In genomic region chr2:32356735-32357544, GRCh38 we compare ENCODE assay signal across 1 cellular context.
TF ChIP-seq lines count a peak whose summit lies in the region.

Gene BIRC6 (plus strand): TSS chr2:32357023. CDS start chr2:32357162, 139 bp downstream.

TF ChIP-seq in HepG2, 621 proteins besides CTCF, POLR2A, EP300 and RAD21 (continued from another document and continues in another):
- TF ChIP-seq ZNF687 (CRISPR knock-in tag; IDR thresholded peaks at IDR 0.05): peak; percentile 99
- TF ChIP-seq ZFAT (CRISPR knock-in tag; conservative IDR thresholded peaks at IDR 0.05): peak; percentile 57; the same call in 1 of the 2 replicates
- peak; percentile 85; the same call in 1 of the 2 replicates for TF ChIP-seq POLR2AphosphoS2 (IDR thresholded peaks at IDR 0.05; ENCODE audit: low read depth, low read length)
- peak; percentile 96 for TF ChIP-seq ZNF883 (CRISPR knock-in tag; IDR thresholded peaks at IDR 0.05; ENCODE audit: not compliant biosample characterization)
- peak; percentile 70; the same call in 1 of the 2 replicates for TF ChIP-seq SATB2 (CRISPR knock-in tag; IDR thresholded peaks at IDR 0.05)
- TF ChIP-seq E2F2 (CRISPR knock-in tag; IDR thresholded peaks at IDR 0.05; ENCODE audit: borderline replicate concordance): no peak
- peak; percentile 94 for TF ChIP-seq ZNF275 (CRISPR knock-in tag; IDR thresholded peaks at IDR 0.05; ENCODE audit: borderline replicate concordance)
- TF ChIP-seq ZGPAT (CRISPR knock-in tag; IDR thresholded peaks at IDR 0.05): peak; percentile 97
- TF ChIP-seq ATAD3A (CRISPR knock-in tag; IDR thresholded peaks at IDR 0.05): peak; percentile 87; the same call in 1 of the 2 replicates
- TF ChIP-seq ZNF598 (CRISPR knock-in tag; IDR thresholded peaks at IDR 0.05; ENCODE audit: borderline replicate concordance): peak; percentile 97
- 0 out of 2 replicates have a peak, but pooled peaks have one; percentile 47 for TF ChIP-seq KDM1A (CRISPR knock-in tag; IDR thresholded peaks at IDR 0.05)
- no peak for TF ChIP-seq NFE2L2 (IDR thresholded peaks at IDR 0.05; ENCODE audit: low read length)
- TF ChIP-seq RFXAP (CRISPR knock-in tag; IDR thresholded peaks at IDR 0.05; ENCODE audit: borderline replicate concordance): peak; percentile 71
- peak; percentile 98 for TF ChIP-seq ZBTB1 (CRISPR knock-in tag; IDR thresholded peaks at IDR 0.05; ENCODE audit: borderline replicate concordance)
- peak in 1 of 2 experiments; percentile 92; a peak in 2 of 4 replicates for TF ChIP-seq ATF4 (CRISPR knock-in tag; IDR thresholded peaks at IDR 0.05)
- TF ChIP-seq MED8 (CRISPR knock-in tag; IDR thresholded peaks at IDR 0.05; ENCODE audit: insufficient replicate concordance): peak; percentile 98
- peak; percentile 38; the same call in 1 of the 2 replicates for TF ChIP-seq HIC2 (CRISPR knock-in tag; IDR thresholded peaks at IDR 0.05; ENCODE audit: low read depth)
- peak; percentile 90 for TF ChIP-seq TFDP2 (CRISPR knock-in tag; IDR thresholded peaks at IDR 0.05)
- peak; percentile 7; the same call in 1 of the 2 replicates for TF ChIP-seq MED13 (CRISPR knock-in tag; IDR thresholded peaks at IDR 0.05)
- TF ChIP-seq HDAC2 (CRISPR knock-in tag; IDR thresholded peaks at IDR 0.05): peak; percentile 66
- TF ChIP-seq ZNF543 (CRISPR knock-in tag; IDR thresholded peaks at IDR 0.05): peak; percentile 96
- peak; percentile 90 for TF ChIP-seq AHDC1 (CRISPR knock-in tag; IDR thresholded peaks at IDR 0.05; ENCODE audit: borderline replicate concordance)
- TF ChIP-seq ZNF547 (CRISPR knock-in tag; IDR thresholded peaks at IDR 0.05): peak; percentile 99
- TF ChIP-seq SYNCRIP (IDR thresholded peaks at IDR 0.05; ENCODE audit: insufficient read depth, low read depth, low read length): no peak
- TF ChIP-seq GMEB2 (CRISPR knock-in tag; IDR thresholded peaks at IDR 0.05; ENCODE audit: low read depth): peak; percentile 97
- peak; percentile 75; the same call in 1 of the 2 replicates for TF ChIP-seq ZSCAN30 (CRISPR knock-in tag; IDR thresholded peaks at IDR 0.05)
- TF ChIP-seq ZMYM3 (CRISPR knock-in tag; IDR thresholded peaks at IDR 0.05): peak; percentile 96
- TF ChIP-seq ZNF331 (CRISPR knock-in tag; IDR thresholded peaks at IDR 0.05): peak; percentile 89
- peak; percentile 91 for TF ChIP-seq ZNF350 (CRISPR knock-in tag; IDR thresholded peaks at IDR 0.05; ENCODE audit: borderline replicate concordance, low read depth)
- TF ChIP-seq TIGD3 (CRISPR knock-in tag; IDR thresholded peaks at IDR 0.05; ENCODE audit: borderline replicate concordance): no peak
- peak; percentile 56 for TF ChIP-seq SKI (IDR thresholded peaks at IDR 0.05; ENCODE audit: partially characterized antibody)
- TF ChIP-seq GABPB1 (CRISPR knock-in tag; IDR thresholded peaks at IDR 0.05): peak; percentile 94
- TF ChIP-seq U2AF2 (IDR thresholded peaks at IDR 0.05; ENCODE audit: low read depth, low read length): peak; percentile 29; the same call in 1 of the 2 replicates
- TF ChIP-seq ZKSCAN5 (CRISPR knock-in tag; IDR thresholded peaks at IDR 0.05): no peak
- peak; percentile 59; the same call in 1 of the 2 replicates for TF ChIP-seq ZNF484 (CRISPR knock-in tag; IDR thresholded peaks at IDR 0.05; ENCODE audit: borderline replicate concordance, low read depth)
- TF ChIP-seq ETV5 (CRISPR knock-in tag; IDR thresholded peaks at IDR 0.05; ENCODE audit: borderline replicate concordance): peak; percentile 96
- no peak for TF ChIP-seq NFE2 (CRISPR knock-in tag; IDR thresholded peaks at IDR 0.05)
- TF ChIP-seq RFX5 (IDR thresholded peaks at IDR 0.05; ENCODE audit: low read depth, low read length): peak; percentile 48
